1 cellular context compared by ENCODE assay signal in the genomic region with DNA sequence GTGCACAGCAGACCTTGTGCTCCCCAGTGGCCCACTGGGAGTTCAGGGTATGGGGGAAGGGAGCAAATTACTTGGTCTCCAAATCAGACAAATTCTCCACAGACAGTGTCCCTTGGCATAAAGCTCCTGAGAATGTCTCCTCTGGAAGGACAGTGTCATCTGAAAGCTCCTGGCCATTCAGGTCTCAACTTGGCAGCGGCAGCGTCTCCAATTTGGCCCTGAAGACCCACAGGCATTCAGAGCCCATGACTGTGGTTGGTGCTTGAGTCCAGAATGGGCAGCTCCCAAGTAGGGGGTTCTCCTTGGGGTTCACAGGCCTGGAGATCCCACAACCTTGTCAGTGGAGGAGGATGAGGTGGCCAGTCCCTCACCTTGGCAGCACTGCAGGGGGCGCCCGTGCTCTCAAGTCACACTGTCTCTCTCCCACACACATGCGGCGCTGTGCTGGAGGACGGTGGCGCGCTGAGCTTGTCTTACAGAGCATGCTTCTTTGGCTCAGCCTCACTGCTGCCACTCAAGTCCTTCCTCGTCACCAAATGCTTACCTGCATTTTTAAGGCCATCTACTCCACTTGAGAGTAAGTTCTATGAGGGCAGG.
TF ChIP-seq lines count a peak whose summit lies in the region.

No MANE protein-coding gene starts in this region.

TF ChIP-seq in IMR-90, 13 proteins besides CTCF, POLR2A, EP300 and RAD21 (continued from another document):
- TF ChIP-seq, protein P1, sequence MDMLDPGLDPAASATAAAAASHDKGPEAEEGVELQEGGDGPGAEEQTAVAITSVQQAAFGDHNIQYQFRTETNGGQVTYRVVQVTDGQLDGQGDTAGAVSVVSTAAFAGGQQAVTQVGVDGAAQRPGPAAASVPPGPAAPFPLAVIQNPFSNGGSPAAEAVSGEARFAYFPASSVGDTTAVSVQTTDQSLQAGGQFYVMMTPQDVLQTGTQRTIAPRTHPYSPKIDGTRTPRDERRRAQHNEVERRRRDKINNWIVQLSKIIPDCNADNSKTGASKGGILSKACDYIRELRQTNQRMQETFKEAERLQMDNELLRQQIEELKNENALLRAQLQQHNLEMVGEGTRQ (IDR thresholded peaks at IDR 0.05; ENCODE audit: low read depth, low read length), result no peak
- TF ChIP-seq MAZ (IDR thresholded peaks at IDR 0.05; ENCODE audit: borderline replicate concordance, low read depth, low read length) (no peak), CEBPB (IDR thresholded peaks at IDR 0.05; ENCODE audit: low read depth, low read length) (no peak), MXI1 (IDR thresholded peaks at IDR 0.05; ENCODE audit: borderline replicate concordance, low read depth, low read length) (no peak), MAFK (IDR thresholded peaks at IDR 0.05; ENCODE audit: low read depth, low read length) (no peak), NFE2L2 (IDR thresholded peaks at IDR 0.05; ENCODE audit: low read depth, low read length) (no peak)
